In genomic region chr7:92648082-92648481, GRCh38 we compare ENCODE assay signal across 13 cellular contexts. TPM values are rescaled to one million over a fixed set of nuclear protein-coding genes. Genes with fewer than 3 reads are reported as not detected.
DNase-seq lines count a peak whose midpoint lies in the region; ATAC-seq and TF ChIP-seq lines count a peak whose summit lies in the region.
"Had no signal": no experiment of that assay in that cellular context is flagged by ENCODE, and none has a peak within 500 bp of the region (broad histone marks: within the 10 kb centered on the region; RNA-seq: fewer than 3 reads in every experiment).

No MANE protein-coding gene starts in this region.

- no peak overlapping the region for H3K4me3 ChIP-seq in BLaER1 treated with 17β-estradiol and CSF1 and Interleukin-3, amounts not matched to agents 10 nM and 100 nM
- no peak overlapping the region for H3K4me3 ChIP-seq in Peyer's patch
- H3K4me3 ChIP-seq: esophagus muscularis mucosa, SK-N-MC, smooth muscle cell had no signal

- peak overlapping the region; percentile 96 for H3K27ac Mint-ChIP-seq in activated T-cell treated with anti-CD3 and anti-CD28 coated beads, Interleukin-2, amount 50 U/mL, for 72 hours

- no peaks in the 10 kb centered on the region for H3K27me3 Mint-ChIP-seq in activated T-cell treated with anti-CD3 and anti-CD28 coated beads, Interleukin-2, amount 50 U/mL, for 72 hours (ENCODE audit: low read depth)

- ATAC-seq in GM19035 (IDR thresholded peaks at IDR 0.05; ENCODE audit: unreplicated experiment) (peak; percentile 66), HG03025 (IDR thresholded peaks at IDR 0.05; ENCODE audit: low FRiP score, unreplicated experiment) (peak; percentile 61), Right ventricle myocardium superior (ENCODE audit: poor library complexity) (no peak)
- ATAC-seq in activated T-cell treated with anti-CD3 and anti-CD28 coated beads, Interleukin-2, amount 50 U/mL, for 72 hours (replicated peaks in 1 of 2) = peak; percentile 64

- no peak for TF ChIP-seq POLR2A in Peyer's patch (IDR thresholded peaks at IDR 0.05)

- peaks cover 96% of the 10 kb centered on the region for H3K4me1 Mint-ChIP-seq in activated T-cell treated with anti-CD3 and anti-CD28 coated beads, Interleukin-2, amount 50 U/mL, for 72 hours (ENCODE audit: low read depth)

- peak overlapping the region; percentile 57 to 89 for H3K4me3 Mint-ChIP-seq in activated T-cell treated with anti-CD3 and anti-CD28 coated beads, Interleukin-2, amount 50 U/mL, for 72 hours

- peak overlapping the region in 4 of 11 experiments; percentile 78 to 82 (median 80); a peak in 7 of 22 replicates for H3K27ac ChIP-seq in BLaER1 treated with 17β-estradiol and CSF1 and Interleukin-3, amounts not matched to agents 10 nM and 100 nM
- peak overlapping the region in 1 of 4 donors; percentile 21 for H3K27ac ChIP-seq in Peyer's patch
- H3K27ac ChIP-seq: esophagus muscularis mucosa, SK-N-MC had no signal

- H3K36me3 Mint-ChIP-seq in activated T-cell treated with anti-CD3 and anti-CD28 coated beads, Interleukin-2, amount 50 U/mL, for 72 hours (ENCODE audit: insufficient read depth in 2 of 2) = peaks cover 11 to 32% of the 10 kb centered on the region in 2 donors

- intact Hi-C loops in Right ventricle myocardium superior (cut with DNase I) = no loop called here

- no peaks in the 10 kb centered on the region for H3K9me3 Mint-ChIP-seq in activated T-cell treated with anti-CD3 and anti-CD28 coated beads, Interleukin-2, amount 50 U/mL, for 72 hours

- TF ChIP-seq CTCF in Peyer's patch (IDR thresholded peaks at IDR 0.05) = no peak

- no peaks in the 10 kb centered on the region for H3K27me3 ChIP-seq in BLaER1 treated with 17β-estradiol and CSF1 and Interleukin-3, amounts not matched to agents 10 nM and 100 nM
- no peaks in the 10 kb centered on the region for H3K27me3 ChIP-seq in Peyer's patch
- H3K27me3 ChIP-seq: BE2C, esophagus muscularis mucosa had no signal

- DNase-seq in activated T-cell treated with anti-CD3 and anti-CD28 coated beads, Interleukin-2, amount 50 U/mL, for 72 hours = peak; percentile 28 to 35
- DNase-seq in Right ventricle myocardium superior = no peak
- no peak for DNase-seq in NCI-H524 treated with DMSO at 0.1 percent for 48 hours (lab: John Stamatoyannopoulos, UW)
- DNase-seq in Peyer's patch = no peak
- no peak for DNase-seq in NCI-H2171 (lab: John Stamatoyannopoulos, UW)
- DNase-seq: BE2C, NCI-H1092 had no signal

- H3K4me1 ChIP-seq in BLaER1 treated with 17β-estradiol and CSF1 and Interleukin-3, amounts not matched to agents 10 nM and 100 nM = peaks cover 44 to 56% (median 52%) of the 10 kb centered on the region in 10 experiments
- peaks cover 0 to 50% (median 0%) of the 10 kb centered on the region in 4 donors for H3K4me1 ChIP-seq in Peyer's patch

- H3K4me2 ChIP-seq in BLaER1 treated with 17β-estradiol and CSF1 and Interleukin-3, amounts not matched to agents 10 nM and 100 nM = peak overlapping the region in 8 of 11 experiments; percentile 74 to 88 (median 84); a peak in 15 of 22 replicates
- H3K4me2 ChIP-seq: smooth muscle cell had no signal

- H3K9ac ChIP-seq in BLaER1 treated with 17β-estradiol and CSF1 and Interleukin-3, amounts not matched to agents 10 nM and 100 nM = no peak overlapping the region

- peaks cover 0 to 3% (median 0%) of the 10 kb centered on the region in 11 experiments; a peak in 2 of 22 replicates for H3K36me3 ChIP-seq in BLaER1 treated with 17β-estradiol and CSF1 and Interleukin-3, amounts not matched to agents 10 nM and 100 nM
- no peaks in the 10 kb centered on the region for H3K36me3 ChIP-seq in Peyer's patch
- H3K36me3 ChIP-seq: esophagus muscularis mucosa had no signal

- peaks cover 0 to 4% (median 0%) of the 10 kb centered on the region in 11 experiments; a peak in 4 of 22 replicates for H3K9me3 ChIP-seq in BLaER1 treated with 17β-estradiol and CSF1 and Interleukin-3, amounts not matched to agents 10 nM and 100 nM (replicated peaks in 1 of 11)
- H3K9me3 ChIP-seq in Peyer's patch = no peaks in the 10 kb centered on the region
- H3K9me3 ChIP-seq: BE2C, esophagus muscularis mucosa had no signal

- no peaks in the 10 kb centered on the region for H4K20me1 ChIP-seq in BLaER1 treated with 17β-estradiol and CSF1 and Interleukin-3, amounts not matched to agents 10 nM and 100 nM

RNA-seq across cellular contexts. Expression of gene FAM133B, which starts 57.9 kb away (rescaled TPM):
- 10 to 100 TPM; 30.3 to 35.7 TPM for total RNA-seq in activated T-cell treated with anti-CD3 and anti-CD28 coated beads, Interleukin-2, amount 50 U/mL, for 72 hours
- total RNA-seq in Right ventricle myocardium superior (13.6 TPM), Peyer's patch (10 to 100 TPM; 19.9 to 47.0 (median 25.1) TPM)

Comparison
In these comparisons a context has a peak if more than half of its experiments do, and no peak if none do; other contexts are left out.
1. DNase-seq: peak in activated T-cell treated with anti-CD3 and anti-CD28 coated beads, Interleukin-2, amount 50 U/mL, for 72 hours (2 of 2); none in Right ventricle myocardium superior (single experiment), NCI-H524 treated with DMSO at 0.1 percent for 48 hours (single experiment), Peyer's patch (0 of 3) and NCI-H2171 (single experiment).